1 cellular context compared by ENCODE assay signal in the genomic region with DNA sequence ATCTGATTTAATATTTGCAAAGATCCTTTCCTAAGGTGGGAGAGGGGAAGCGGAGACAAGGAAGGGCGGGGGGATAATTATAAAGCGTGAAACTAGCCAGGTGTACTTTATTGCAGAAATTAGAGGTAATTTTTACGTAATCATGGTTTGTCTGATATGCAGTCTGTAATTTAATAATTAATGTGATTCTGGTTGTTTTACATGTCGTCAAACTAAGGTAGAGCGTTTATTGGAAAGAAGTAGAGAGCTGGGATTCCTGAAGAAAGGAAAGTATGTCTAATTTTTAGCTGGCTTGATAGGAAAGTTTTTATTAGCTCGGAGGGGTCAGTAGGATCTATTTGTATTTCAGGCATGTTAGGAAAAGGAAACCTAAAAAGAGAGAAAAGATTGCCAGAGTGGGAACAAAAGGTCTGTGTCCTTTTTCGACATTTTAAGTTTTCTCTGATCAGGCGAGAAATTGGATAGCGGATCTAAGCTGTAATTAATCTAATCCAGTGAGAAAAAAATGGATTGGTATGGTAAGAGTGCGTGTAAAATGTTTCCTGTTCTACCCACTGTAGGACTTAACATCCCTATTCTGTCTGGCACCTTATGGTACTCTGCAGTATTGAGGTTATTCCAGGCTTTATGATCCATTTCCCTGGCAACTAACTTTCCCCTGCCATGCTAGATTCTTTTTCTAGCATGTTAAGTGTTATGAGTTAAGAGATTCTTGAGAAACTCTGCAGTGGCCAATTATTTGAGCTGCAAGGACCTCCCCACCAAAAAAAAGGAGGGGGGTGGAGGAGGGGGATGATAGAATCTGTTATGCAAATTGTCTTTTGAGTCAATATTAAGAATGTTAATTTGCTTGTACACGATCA.
TF ChIP-seq lines count a peak whose summit lies in the region.

No MANE protein-coding gene starts in this region.

TF ChIP-seq in HEK293, 187 proteins besides CTCF, POLR2A, EP300 and RAD21 (continued from another document):
- TF ChIP-seq, protein P1, sequence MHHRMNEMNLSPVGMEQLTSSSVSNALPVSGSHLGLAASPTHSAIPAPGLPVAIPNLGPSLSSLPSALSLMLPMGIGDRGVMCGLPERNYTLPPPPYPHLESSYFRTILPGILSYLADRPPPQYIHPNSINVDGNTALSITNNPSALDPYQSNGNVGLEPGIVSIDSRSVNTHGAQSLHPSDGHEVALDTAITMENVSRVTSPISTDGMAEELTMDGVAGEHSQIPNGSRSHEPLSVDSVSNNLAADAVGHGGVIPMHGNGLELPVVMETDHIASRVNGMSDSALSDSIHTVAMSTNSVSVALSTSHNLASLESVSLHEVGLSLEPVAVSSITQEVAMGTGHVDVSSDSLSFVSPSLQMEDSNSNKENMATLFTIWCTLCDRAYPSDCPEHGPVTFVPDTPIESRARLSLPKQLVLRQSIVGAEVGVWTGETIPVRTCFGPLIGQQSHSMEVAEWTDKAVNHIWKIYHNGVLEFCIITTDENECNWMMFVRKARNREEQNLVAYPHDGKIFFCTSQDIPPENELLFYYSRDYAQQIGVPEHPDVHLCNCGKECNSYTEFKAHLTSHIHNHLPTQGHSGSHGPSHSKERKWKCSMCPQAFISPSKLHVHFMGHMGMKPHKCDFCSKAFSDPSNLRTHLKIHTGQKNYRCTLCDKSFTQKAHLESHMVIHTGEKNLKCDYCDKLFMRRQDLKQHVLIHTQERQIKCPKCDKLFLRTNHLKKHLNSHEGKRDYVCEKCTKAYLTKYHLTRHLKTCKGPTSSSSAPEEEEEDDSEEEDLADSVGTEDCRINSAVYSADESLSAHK (tag by site-specific recombination; IDR thresholded peaks at IDR 0.05): no peak
- TF ChIP-seq ZNF184 (tag by site-specific recombination; IDR thresholded peaks at IDR 0.05) (0 out of 2 replicates have a peak, but pooled peaks have one; percentile 11), PRDM1 (tag by site-specific recombination; IDR thresholded peaks at IDR 0.05) (peak; percentile 69), ZBTB20 (tag by site-specific recombination; IDR thresholded peaks at IDR 0.05) (peak; percentile 53; the same call in 1 of the 2 replicates), ZBTB17 (tag by site-specific recombination; IDR thresholded peaks at IDR 0.05) (peak; percentile 28), SCRT1 (tag by site-specific recombination; IDR thresholded peaks at IDR 0.05; ENCODE audit: borderline replicate concordance) (no peak)
TF ChIP-seq in HEK293: peak in this region for 9.
